In genomic region chr22:43504068-43504467, GRCh38 we compare ENCODE assay signal across 28 cellular contexts.
"Had no signal": no experiment of that assay in that cellular context is flagged by ENCODE, and none has a peak within 500 bp of the region (broad histone marks: within the 10 kb centered on the region; RNA-seq: fewer than 3 reads in every experiment).

No MANE protein-coding gene starts in this region.

- H3K4me3 ChIP-seq: stomach, suprapubic skin, testis, thoracic aorta, thyroid gland, tibial artery, tibial nerve, transverse colon, upper lobe of left lung, upper lobe of right lung, uterus, vagina had no signal

- H3K27me3 ChIP-seq: testis, thyroid gland, tibial artery, tibial nerve, transverse colon, upper lobe of left lung, upper lobe of right lung, uterus, vagina had no signal

- H3K4me1 ChIP-seq: stomach, suprapubic skin, testis, thyroid gland, tibial artery, tibial nerve, transverse colon, upper lobe of left lung, upper lobe of right lung, uterus, vagina had no signal

- H3K4me1 Mint-ChIP-seq: stimulated activated effector memory CD8-positive, alpha-beta T cell treated with anti-CD3 and anti-CD28 coated beads, Interleukin-12 subunit alpha, Interleukin-12 subunit beta, amount 100 ng/mL, for 72 hours; stimulated activated memory B cell treated with anti-CD40 and anti-IgM and Interleukin-4, amounts not matched to agents 10 μg/mL and 1 μg/mL and 100 μg/mL, for 72 hours; stimulated activated naive B cell treated with anti-CD40 and anti-IgM and Interleukin-4, amounts not matched to agents 10 μg/mL and 1 μg/mL and 100 μg/mL, for 72 hours; stimulated activated naive CD8-positive, alpha-beta T cell treated with anti-CD3 and anti-CD28 coated beads, Interleukin-15, amount 100 ng/mL, for 72 hours had no signal

- H3K4me3 Mint-ChIP-seq: stimulated activated effector memory CD8-positive, alpha-beta T cell treated with anti-CD3 and anti-CD28 coated beads, Interleukin-12 subunit alpha, Interleukin-12 subunit beta, amount 100 ng/mL, for 72 hours; stimulated activated memory B cell treated with anti-CD40 and anti-IgM and Interleukin-4, amounts not matched to agents 10 μg/mL and 1 μg/mL and 100 μg/mL, for 72 hours; stimulated activated naive B cell treated with anti-CD40 and anti-IgM and Interleukin-4, amounts not matched to agents 10 μg/mL and 1 μg/mL and 100 μg/mL, for 72 hours; stimulated activated naive CD8-positive, alpha-beta T cell treated with anti-CD3 and anti-CD28 coated beads, Interleukin-15, amount 100 ng/mL, for 72 hours; stimulated activated naive CD8-positive, alpha-beta T cell treated with anti-CD3 and anti-CD28 coated beads, Interleukin-15, Interleukin-2, amounts not matched to agents 100 ng/mL and 50 ng/mL, for 24 hours; type B pancreatic cell had no signal

- H3K9me3 Mint-ChIP-seq: stimulated activated effector memory CD8-positive, alpha-beta T cell treated with anti-CD3 and anti-CD28 coated beads, Interleukin-12 subunit alpha, Interleukin-12 subunit beta, amount 100 ng/mL, for 72 hours; stimulated activated naive B cell treated with anti-CD40 and anti-IgM and Interleukin-4, amounts not matched to agents 10 μg/mL and 1 μg/mL and 100 μg/mL, for 72 hours; stimulated activated naive CD8-positive, alpha-beta T cell treated with anti-CD3 and anti-CD28 coated beads, Interleukin-15, amount 100 ng/mL, for 72 hours; stimulated activated naive CD8-positive, alpha-beta T cell treated with anti-CD3 and anti-CD28 coated beads, Interleukin-15, Interleukin-2, amounts not matched to agents 100 ng/mL and 50 ng/mL, for 24 hours; type B pancreatic cell had no signal

- H3K36me3 ChIP-seq: stomach, suprapubic skin, thoracic aorta, thyroid gland, tibial artery, tibial nerve, transverse colon, upper lobe of left lung, upper lobe of right lung, uterus, vagina had no signal

- ATAC-seq: stimulated activated effector memory CD8-positive, alpha-beta T cell treated with anti-CD3 and anti-CD28 coated beads, Interleukin-12 subunit alpha, Interleukin-12 subunit beta, amount 100 ng/mL, for 72 hours; stimulated activated memory B cell treated with anti-CD40 and anti-IgM and Interleukin-4, amounts not matched to agents 10 μg/mL and 1 μg/mL and 100 μg/mL, for 72 hours; stimulated activated naive B cell treated with anti-CD40 and anti-IgM and Interleukin-4, amounts not matched to agents 10 μg/mL and 1 μg/mL and 100 μg/mL, for 72 hours; stimulated activated naive CD8-positive, alpha-beta T cell treated with anti-CD3 and anti-CD28 coated beads, Interleukin-15, amount 100 ng/mL, for 72 hours; stimulated activated naive CD8-positive, alpha-beta T cell treated with anti-CD3 and anti-CD28 coated beads, Interleukin-15, Interleukin-2, amounts not matched to agents 100 U/mL and 50 U/mL, for 24 hours; upper lobe of right lung had no signal

- H3K27me3 Mint-ChIP-seq: stimulated activated memory B cell treated with anti-CD40 and anti-IgM and Interleukin-4, amounts not matched to agents 10 μg/mL and 1 μg/mL and 100 μg/mL, for 72 hours; stimulated activated naive B cell treated with anti-CD40 and anti-IgM and Interleukin-4, amounts not matched to agents 10 μg/mL and 1 μg/mL and 100 μg/mL, for 72 hours; stimulated activated naive CD8-positive, alpha-beta T cell treated with anti-CD3 and anti-CD28 coated beads, Interleukin-15, amount 100 ng/mL, for 72 hours; stimulated activated naive CD8-positive, alpha-beta T cell treated with anti-CD3 and anti-CD28 coated beads, Interleukin-15, Interleukin-2, amounts not matched to agents 100 ng/mL and 50 ng/mL, for 24 hours; type B pancreatic cell had no signal

- H3K27ac Mint-ChIP-seq: stimulated activated effector memory CD8-positive, alpha-beta T cell treated with anti-CD3 and anti-CD28 coated beads, Interleukin-12 subunit alpha, Interleukin-12 subunit beta, amount 100 ng/mL, for 72 hours; stimulated activated memory B cell treated with anti-CD40 and anti-IgM and Interleukin-4, amounts not matched to agents 10 μg/mL and 1 μg/mL and 100 μg/mL, for 72 hours; stimulated activated naive B cell treated with anti-CD40 and anti-IgM and Interleukin-4, amounts not matched to agents 10 μg/mL and 1 μg/mL and 100 μg/mL, for 72 hours; stimulated activated naive CD8-positive, alpha-beta T cell treated with anti-CD3 and anti-CD28 coated beads, Interleukin-15, amount 100 ng/mL, for 72 hours; stimulated activated naive CD8-positive, alpha-beta T cell treated with anti-CD3 and anti-CD28 coated beads, Interleukin-15, Interleukin-2, amounts not matched to agents 100 ng/mL and 50 ng/mL, for 24 hours; type B pancreatic cell had no signal

- H3K9me3 ChIP-seq: stomach, suprapubic skin, testis, thoracic aorta, thyroid gland, tibial artery, tibial nerve, transverse colon, upper lobe of left lung, upper lobe of right lung, uterus, vagina had no signal

- DNase-seq: stimulated activated CD4-positive, alpha-beta T cell treated with anti-CD3 and anti-CD28 coated beads, Interleukin-2, amount 100 ng/mL, for 48 hours; stimulated activated CD4-positive, alpha-beta T cell treated with anti-CD3 and anti-CD28 coated beads, Interleukin-4, amount 100 ng/mL, for 1 hour; stimulated activated CD4-positive, alpha-beta T cell treated with anti-CD3 and anti-CD28 coated beads, Interleukin-4, amount 100 ng/mL, for 24 hours; stimulated activated CD4-positive, alpha-beta T cell treated with anti-CD3 and anti-CD28 coated beads, Interleukin-4, amount 100 ng/mL, for 4 hours; stimulated activated CD8-positive, alpha-beta memory T cell treated with anti-CD3 and anti-CD28 coated beads, Interleukin-4, amount 100 ng/mL, for 48 hours; stimulated activated naive B cell treated with anti-CD40 and anti-IgM and Interleukin-4, amounts not matched to agents 10 μg/mL and 1 μg/mL and 100 μg/mL, for 72 hours; stimulated activated naive CD4-positive, alpha-beta T cell; stimulated activated naive CD4-positive, alpha-beta T cell treated with Interleukin-2 at 50 U/mL for 16 hours; stimulated activated naive CD8-positive, alpha-beta T cell treated with anti-CD3 and anti-CD28 coated beads, Interleukin-15, amount 100 ng/mL, for 72 hours; stimulated activated naive CD8-positive, alpha-beta T cell treated with anti-CD3 and anti-CD28 coated beads, Interleukin-15, Interleukin-2, amounts not matched to agents 100 U/mL and 50 U/mL, for 24 hours; stomach; substantia nigra; testis; thyroid gland; tibial artery; transverse colon; trophoblast cell; upper lobe of left lung; upper lobe of right lung; uterus had no signal

- H3K36me3 Mint-ChIP-seq: stimulated activated effector memory CD8-positive, alpha-beta T cell treated with anti-CD3 and anti-CD28 coated beads, Interleukin-12 subunit alpha, Interleukin-12 subunit beta, amount 100 ng/mL, for 72 hours; stimulated activated memory B cell treated with anti-CD40 and anti-IgM and Interleukin-4, amounts not matched to agents 10 μg/mL and 1 μg/mL and 100 μg/mL, for 72 hours; stimulated activated naive B cell treated with anti-CD40 and anti-IgM and Interleukin-4, amounts not matched to agents 10 μg/mL and 1 μg/mL and 100 μg/mL, for 72 hours; type B pancreatic cell had no signal

- H3K27ac ChIP-seq: stomach, suprapubic skin, testis, thoracic aorta, thyroid gland, tibial artery, tibial nerve, transverse colon, upper lobe of left lung, upper lobe of right lung, uterus, vagina had no signal
